8 cellular contexts compared by ENCODE assay signal in the genomic region with DNA sequence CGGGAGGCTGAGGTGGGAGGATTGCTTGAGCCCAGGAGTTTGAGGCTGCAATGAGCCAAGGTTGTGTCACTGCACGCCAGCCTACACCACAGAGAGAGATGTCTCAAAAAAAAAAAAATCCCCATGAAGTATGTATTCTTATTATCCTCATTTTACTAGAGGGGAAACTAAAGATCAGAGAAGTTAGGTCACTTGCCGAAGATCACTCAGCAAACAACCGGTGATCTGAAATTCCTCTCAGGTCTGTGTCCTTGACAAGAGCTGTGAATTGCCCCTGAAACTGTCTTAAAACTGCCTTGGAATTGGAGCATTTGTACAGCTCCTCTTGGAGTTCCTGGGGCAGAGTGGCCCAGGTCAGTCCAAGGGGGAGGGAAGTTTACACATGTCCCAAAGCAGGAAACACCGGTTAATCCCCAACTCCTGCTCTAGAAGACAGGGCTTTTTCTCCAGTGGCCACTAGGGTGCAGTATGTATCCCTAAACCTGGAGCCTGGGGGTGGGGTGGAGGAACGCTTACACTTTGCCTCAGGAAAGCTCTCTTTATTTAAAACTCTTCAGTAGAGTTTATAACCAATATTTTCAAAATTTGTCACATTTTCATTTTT. TPM values are rescaled to one million over a fixed set of nuclear protein-coding genes. Genes with fewer than 3 reads are reported as not detected.
DNase-seq lines count a peak whose midpoint lies in the region; ATAC-seq and TF ChIP-seq lines count a peak whose summit lies in the region.

No MANE protein-coding gene starts in this region.

- no peaks in the 10 kb centered on the region for H3K9me2 ChIP-seq in GM23248 (ENCODE audit: insufficient read depth)

- in situ Hi-C loops in Caki2 (cut with HindIII; ENCODE audit: low pct_unique_long_range_greater_than_20kb, low sequenced_read_pairs) (no loop called here), GM23248 (cut with MboI) (no loop called here), brain microvascular endothelial cell (cut with HindIII; ENCODE audit: low pct_ligation_motif_present, low sequenced_read_pairs) (no loop called here)

- H3K4me1 ChIP-seq in GM23248 (ENCODE audit: insufficient read depth) (0 out of 2 replicates have a peak, but pooled peaks cover 3% of the 10 kb centered on the region), iPS-18a (ENCODE audit: control insufficient read depth, low read depth, low read length) (no peaks in the 10 kb centered on the region), smooth muscle cell (ENCODE audit: low read depth) (peaks cover 6% of the 10 kb centered on the region)

- no peak overlapping the region for H3K4me3 ChIP-seq in GM23248
- H3K4me3 ChIP-seq in brain microvascular endothelial cell (ENCODE audit: low read depth, low read length), result peak overlapping the region; percentile 22
- H3K4me3 ChIP-seq in iPS-18a (ENCODE audit: low read length), result peak overlapping the region; percentile 8
- peak overlapping the region; percentile 20 for H3K4me3 ChIP-seq in smooth muscle cell

- H2AFZ ChIP-seq in GM23248 (0 out of 2 replicates have a peak overlapping the region, but pooled peaks have one; percentile 33), smooth muscle cell (ENCODE audit: low read depth) (peak overlapping the region; percentile 32)

- no peak overlapping the region for H3K4me2 ChIP-seq in GM23248 (ENCODE audit: unreplicated experiment)
- peak overlapping the region; percentile 78 for H3K4me2 ChIP-seq in smooth muscle cell

- DNase-seq in Caki2 (ENCODE audit: low read depth), result peak; percentile 62
- DNase-seq in GM23248, result peak; percentile 87
- DNase-seq in NCI-H1694 (lab: John Stamatoyannopoulos, UW), result peak; percentile 73
- peak; percentile 36 for DNase-seq in UCSD-AML1 (lab: John Stamatoyannopoulos, UW; ENCODE audit: unreplicated experiment)
- peak; percentile 78 for DNase-seq in brain microvascular endothelial cell
- DNase-seq in smooth muscle cell (lab: John Stamatoyannopoulos, UW; ENCODE audit: unreplicated experiment), result no peak

- H3K36me3 ChIP-seq in GM23248 (ENCODE audit: low read depth), result peaks cover 17% of the 10 kb centered on the region
- H3K36me3 ChIP-seq in brain microvascular endothelial cell (replicated peaks), result peaks cover 18% of the 10 kb centered on the region
- H3K36me3 ChIP-seq in iPS-18a (ENCODE audit: control insufficient read depth, low read depth, low read length), result peaks cover 8% of the 10 kb centered on the region
- peaks cover 8% of the 10 kb centered on the region for H3K36me3 ChIP-seq in smooth muscle cell (ENCODE audit: low read depth)

- H3K27me3 ChIP-seq in GM23248 (replicated peaks; ENCODE audit: insufficient read depth) (no peaks in the 10 kb centered on the region), brain microvascular endothelial cell (replicated peaks) (no peaks in the 10 kb centered on the region), iPS-18a (ENCODE audit: control insufficient read depth, insufficient read depth, low read length) (no peaks in the 10 kb centered on the region), smooth muscle cell (ENCODE audit: low read depth) (no peaks in the 10 kb centered on the region)

- H4K20me1 ChIP-seq in GM23248 (ENCODE audit: insufficient read depth), result no peaks in the 10 kb centered on the region
- H4K20me1 ChIP-seq in smooth muscle cell (ENCODE audit: low read depth), result no peaks in the 10 kb centered on the region

- TF ChIP-seq CTCF in brain microvascular endothelial cell (IDR thresholded peaks at IDR 0.05; ENCODE audit: low read depth, low read length, missing control alignments), result peak; percentile 94
- TF ChIP-seq CTCF in smooth muscle cell (IDR thresholded peaks at IDR 0.05; ENCODE audit: borderline replicate concordance, insufficient read depth, poor library complexity, severe bottlenecking), result peak; percentile 89

- H3K9me3 ChIP-seq in GM23248 (ENCODE audit: low read depth) (no peaks in the 10 kb centered on the region), iPS-18a (ENCODE audit: control insufficient read depth, low read depth, low read length) (no peaks in the 10 kb centered on the region), smooth muscle cell (replicated peaks; ENCODE audit: low read depth) (no peaks in the 10 kb centered on the region)

- no peaks in the 10 kb centered on the region for H3F3A ChIP-seq in GM23248 (ENCODE audit: insufficient read depth)
- H3F3A ChIP-seq in smooth muscle cell (ENCODE audit: low read depth), result peaks cover 5% of the 10 kb centered on the region

- WGBS in GM23248 (ENCODE audit: low coverage in 1 of 2, low lambda C conversion rate in 2 of 2, missing lambda C conversion rate in 2 of 2), 2 experiments, result 64 to 68% methylated on average over 6 of the region's 6 CpGs
- 64% methylated on average over 6 of the region's 6 CpGs for WGBS in smooth muscle cell (ENCODE audit: low lambda C conversion rate)

- no peak overlapping the region for H3K27ac ChIP-seq in GM23248
- H3K27ac ChIP-seq in brain microvascular endothelial cell, result no peak overlapping the region
- no peak overlapping the region for H3K27ac ChIP-seq in iPS-18a (ENCODE audit: low read length)
- H3K27ac ChIP-seq in smooth muscle cell (ENCODE audit: low read depth), result peak overlapping the region; percentile 55

- ATAC-seq in GM18867 (IDR thresholded peaks at IDR 0.05; ENCODE audit: unreplicated experiment), result no peak

- no peaks in the 10 kb centered on the region for H3K79me2 ChIP-seq in GM23248 (ENCODE audit: insufficient read depth)
- no peaks in the 10 kb centered on the region for H3K79me2 ChIP-seq in smooth muscle cell (ENCODE audit: low read depth)

- no peak overlapping the region; the same call in 1 of the 2 replicates for H3K9ac ChIP-seq in GM23248
- peak overlapping the region; percentile 45 for H3K9ac ChIP-seq in iPS-18a (ENCODE audit: low read length)
- no peak overlapping the region for H3K9ac ChIP-seq in smooth muscle cell (ENCODE audit: low read depth)

RNA-seq across cellular contexts. Expression of gene AQP7, which starts 27.6 kb away (rescaled TPM):
- not detected in 2 replicates for total RNA-seq in Caki2 (2014; rRNA removed; shearing (Covaris generic); ENCODE audit: low replicate concordance)
- not detected in 2 replicates for total RNA-seq in GM23248 (2014; rRNA removed; shearing (Covaris generic))
- polyA plus RNA-seq in GM23248 (2016; fragmentation: Nextera tagmentation; extraction: Ambion mirVana) (not detected in 2 replicates), smooth muscle cell (0.45 TPM in 1 of 2 replicates, not detected in the other)
- total RNA-seq in smooth muscle cell, result 0.76 TPM in 1 of 2 replicates, not detected in the other
